Comparison of ENCODE assay signal across 8 cellular contexts in the genomic region with DNA sequence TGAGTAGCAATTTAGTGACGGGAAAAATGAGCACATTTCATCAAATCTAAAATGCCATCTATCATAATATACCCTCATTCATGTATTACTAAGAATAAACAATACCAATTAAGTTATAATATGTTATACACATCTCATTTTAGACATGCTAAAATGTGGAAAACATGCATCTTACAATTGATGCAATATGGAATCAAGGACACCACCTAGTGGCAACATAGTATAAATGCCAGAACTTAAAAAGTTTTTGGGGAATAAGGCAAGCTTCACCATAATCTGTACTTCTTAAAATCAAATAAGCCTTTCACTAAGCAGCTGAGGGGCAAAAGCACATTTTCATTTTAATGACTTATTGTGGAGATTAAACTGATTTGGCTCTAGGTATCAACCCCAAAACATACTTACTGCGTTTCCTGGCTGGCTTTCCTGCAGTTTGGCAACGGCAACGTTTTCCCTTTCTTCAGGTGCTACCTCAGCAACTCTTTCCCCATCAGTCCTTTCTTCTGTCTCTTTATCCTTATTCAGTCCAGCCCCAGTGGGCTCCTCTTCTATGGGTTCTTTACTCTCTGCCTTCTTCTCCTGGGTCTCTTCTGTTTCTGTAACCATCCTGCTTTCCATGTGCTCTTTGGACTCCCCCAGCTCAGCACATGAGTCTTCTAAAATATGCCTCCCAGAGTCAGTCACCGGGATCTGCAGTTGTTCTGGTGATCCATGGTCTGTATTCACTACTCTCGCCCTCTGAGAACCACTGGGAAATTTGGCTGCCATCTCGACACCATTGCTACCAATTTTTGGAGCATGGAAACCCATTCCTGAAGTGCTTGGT. TPM values are rescaled to one million over a fixed set of nuclear protein-coding genes. Genes with fewer than 3 reads are reported as not detected.
DNase-seq lines count a peak whose midpoint lies in the region; ATAC-seq, FAIRE-seq and TF ChIP-seq lines count a peak whose summit lies in the region.

No MANE protein-coding gene starts in this region.

- H3K9me3 Mint-ChIP-seq in activated T-cell treated with anti-CD3 and anti-CD28 coated beads, Interleukin-2, amount 50 U/mL, for 24 hours, result no peaks in the 10 kb centered on the region
- H3K9me3 Mint-ChIP-seq in activated CD4-positive, alpha-beta memory T cell treated with anti-CD3 and anti-CD28 coated beads, Interleukin-2, amount 10 ng/mL, durations not matched to agents 7 days and 5 days, result no peaks in the 10 kb centered on the region

- H3K4me1 ChIP-seq in keratinocyte (ENCODE audit: control insufficient read depth, extremely low read depth, insufficient read depth, low read length) (no peaks in the 10 kb centered on the region), vagina (peaks cover 8% of the 10 kb centered on the region)

- no peaks in the 10 kb centered on the region for H3K9me1 ChIP-seq in keratinocyte (ENCODE audit: control insufficient read depth, extremely low read depth, insufficient read depth, low read length)

- no peaks in the 10 kb centered on the region for H3K27me3 Mint-ChIP-seq in activated T-cell treated with anti-CD3 and anti-CD28 coated beads, Interleukin-2, amount 50 U/mL, for 24 hours
- no peaks in the 10 kb centered on the region for H3K27me3 Mint-ChIP-seq in activated CD4-positive, alpha-beta memory T cell treated with anti-CD3 and anti-CD28 coated beads, Interleukin-2, amount 10 ng/mL, durations not matched to agents 7 days and 5 days

- ATAC-seq in HG02970 (IDR thresholded peaks at IDR 0.05; ENCODE audit: low FRiP score, unreplicated experiment), result no peak

- CTCF ChIA-PET in activated CD4-positive, alpha-beta memory T cell treated with anti-CD3 and anti-CD28 coated beads, Interleukin-2, amount 10 ng/mL, durations not matched to agents 7 days and 5 days (lab: Charles Lee), result interaction anchor here (0.7 to 5.4 kb wide), 23 partner anchors 9 to 559 kb away, joined by 3 to 40 read pairs (median 5); partner anchors contain the start of genes PYCR2, SDE2, SRP9 and TMEM63A

- H2AFZ ChIP-seq in keratinocyte (ENCODE audit: control insufficient read depth, low read length), result no peak overlapping the region

- DNase-seq in activated T-cell treated with anti-CD3 and anti-CD28 coated beads, Interleukin-2, amount 50 U/mL, for 24 hours, result no peak
- DNase-seq in activated T-cell treated with anti-CD3 and anti-CD28 coated beads for 4 hours, result no peak
- DNase-seq in NCI-H146 treated with DMSO at 0.1 percent for 48 hours (lab: John Stamatoyannopoulos, UW; ENCODE audit: unreplicated experiment), result peak; percentile 8
- DNase-seq in activated CD4-positive, alpha-beta memory T cell treated with anti-CD3 and anti-CD28 coated beads, Interleukin-2, amount 10 ng/mL, durations not matched to agents 7 days and 5 days, result no peak
- DNase-seq in keratinocyte (ENCODE audit: low read depth, low spot score), result no peak
- DNase-seq in vagina (ENCODE audit: extremely low spot score in 2 of 2), result no peak
- no peak for DNase-seq in GF-D8 (lab: John Stamatoyannopoulos, UW)

- peaks cover 94% of the 10 kb centered on the region for H3K36me3 Mint-ChIP-seq in activated T-cell treated with anti-CD3 and anti-CD28 coated beads, Interleukin-2, amount 50 U/mL, for 24 hours (ENCODE audit: low read depth)
- H3K36me3 Mint-ChIP-seq in activated CD4-positive, alpha-beta memory T cell treated with anti-CD3 and anti-CD28 coated beads, Interleukin-2, amount 10 ng/mL, durations not matched to agents 7 days and 5 days (ENCODE audit: low read depth), result peaks cover 77% of the 10 kb centered on the region

- dilution Hi-C loops in keratinocyte (cut with MboI; ENCODE audit: extremely low pct_ligation_motif_present, low sequenced_read_pairs), result loop anchor here (25.0 kb wide), 1 partner anchor 525 kb away; no protein-coding TSS in a partner anchor

- H3K4me3 ChIP-seq in keratinocyte (ENCODE audit: control insufficient read depth in 2 of 3, extremely low read depth in 1 of 3, insufficient read depth in 2 of 3, low read depth in 1 of 3, low read length in 3 of 3) (no peak overlapping the region), vagina (no peak overlapping the region)

- peak overlapping the region; percentile 55 for H3K27ac Mint-ChIP-seq in activated T-cell treated with anti-CD3 and anti-CD28 coated beads, Interleukin-2, amount 50 U/mL, for 24 hours
- H3K27ac Mint-ChIP-seq in activated CD4-positive, alpha-beta memory T cell treated with anti-CD3 and anti-CD28 coated beads, Interleukin-2, amount 10 ng/mL, durations not matched to agents 7 days and 5 days, result peak overlapping the region; percentile 4

- no peak overlapping the region for H3K4me3 Mint-ChIP-seq in activated T-cell treated with anti-CD3 and anti-CD28 coated beads, Interleukin-2, amount 50 U/mL, for 24 hours
- no peak overlapping the region for H3K4me3 Mint-ChIP-seq in activated CD4-positive, alpha-beta memory T cell treated with anti-CD3 and anti-CD28 coated beads, Interleukin-2, amount 10 ng/mL, durations not matched to agents 7 days and 5 days

- H3K27me3 ChIP-seq in keratinocyte (ENCODE audit: control insufficient read depth, extremely low read depth, insufficient read depth, low read length) (no peaks in the 10 kb centered on the region), vagina (no peaks in the 10 kb centered on the region)

- H3K9ac ChIP-seq in keratinocyte (ENCODE audit: control insufficient read depth, extremely low read depth, insufficient read depth, low read length), result no peak overlapping the region

- H4K20me1 ChIP-seq in keratinocyte (ENCODE audit: control insufficient read depth, extremely low read depth, insufficient read depth, low read length), result no peaks in the 10 kb centered on the region

- peak in 2 of 3 experiments; percentile 50 to 69 for TF ChIP-seq CTCF in keratinocyte (optimal IDR thresholded peaks at IDR 0.05 in 1 of 3, IDR thresholded peaks at IDR 0.05 in 1 of 3, conservative IDR thresholded peaks at IDR 0.05 in 1 of 3; ENCODE audit: extremely low read depth in 1 of 3, insufficient read depth in 2 of 3, low read length in 3 of 3)
- peak; percentile 29 to 61 (median 57) for TF ChIP-seq CTCF in vagina (IDR thresholded peaks at IDR 0.05)

- FAIRE-seq in keratinocyte (lab: Jason Lieb, UNC), result no peak

- intact Hi-C loops in vagina (cut with DNase I), result no loop called here

- H3K9me3 ChIP-seq in keratinocyte (ENCODE audit: control insufficient read depth, low read depth, low read length) (no peaks in the 10 kb centered on the region), vagina (no peaks in the 10 kb centered on the region)

- TF ChIP-seq POLR2A in vagina (IDR thresholded peaks at IDR 0.05), result no peak

- POLR2A ChIA-PET in activated CD4-positive, alpha-beta memory T cell treated with anti-CD3 and anti-CD28 coated beads, Interleukin-2, amount 10 ng/mL, durations not matched to agents 7 days and 5 days (lab: Charles Lee), result interaction anchor here (0.6 to 3.3 kb wide), 10 partner anchors 8 to 210 kb away, joined by 3 to 26 read pairs (median 4); partner anchors contain the start of genes H3-3A, SDE2, SRP9 and TMEM63A

- peaks cover 39% of the 10 kb centered on the region for H3K4me1 Mint-ChIP-seq in activated T-cell treated with anti-CD3 and anti-CD28 coated beads, Interleukin-2, amount 50 U/mL, for 24 hours (ENCODE audit: low read depth)
- peaks cover 35% of the 10 kb centered on the region for H3K4me1 Mint-ChIP-seq in activated CD4-positive, alpha-beta memory T cell treated with anti-CD3 and anti-CD28 coated beads, Interleukin-2, amount 10 ng/mL, durations not matched to agents 7 days and 5 days

- H3K36me3 ChIP-seq in keratinocyte (ENCODE audit: control insufficient read depth in 2 of 2, extremely low read depth in 1 of 2, insufficient read depth in 2 of 2, low read length in 2 of 2) (peaks cover 22% of the 10 kb centered on the region in 2 experiments), vagina (peaks cover 0 to 88% of the 10 kb centered on the region in 2 donors)

- H3K4me2 ChIP-seq in keratinocyte (ENCODE audit: control insufficient read depth, extremely low read depth, insufficient read depth, low read depth, low read length), result no peak overlapping the region

- H3K27ac ChIP-seq in keratinocyte (ENCODE audit: control insufficient read depth, insufficient read depth, low read length), result no peak overlapping the region
- no peak overlapping the region for H3K27ac ChIP-seq in vagina

- peaks cover 4% of the 10 kb centered on the region for H3K79me2 ChIP-seq in keratinocyte (ENCODE audit: control insufficient read depth, insufficient read depth, low read length)

RNA-seq across cellular contexts. Expression of gene SDE2, which starts 11.4 kb away (rescaled TPM):
- total RNA-seq in activated CD4-positive, alpha-beta memory T cell treated with anti-CD3 and anti-CD28 coated beads, Interleukin-2, amount 10 ng/mL, durations not matched to agents 7 days and 5 days, result 10 to 100 TPM; 19.8 to 20.1 TPM
- polyA plus RNA-seq in keratinocyte, result 11.3 to 15.9 TPM (median 13.4 TPM) in 3 replicates
- polyA plus RNA-seq in keratinocyte (2011; ENCODE audit: low read depth), result 13.9 TPM
- 8.1 and 10.3 TPM in 2 replicates for polyA plus RNA-seq in keratinocyte (2011; cell fraction: cytosol; rRNA removed)
- polyA plus RNA-seq in keratinocyte (2011; cell fraction: nucleus; rRNA removed), result 14.3 and 19.8 TPM in 2 replicates
- polyA plus RNA-seq in keratinocyte (2012; ENCODE audit: low replicate concordance), result 8.5 and 10.0 TPM in 2 replicates
- 3.0 to 11.2 TPM (median 7.4 TPM) in 3 replicates for polyA minus RNA-seq in keratinocyte
- polyA minus RNA-seq in keratinocyte (2011; cell fraction: cytosol; rRNA and poly(A)+ RNA removed), result 9.6 TPM
- polyA minus RNA-seq in keratinocyte (2011; cell fraction: nucleus; rRNA and poly(A)+ RNA removed), result 8.2 and 13.8 TPM in 2 replicates
- 14.7 TPM for total RNA-seq in vagina

RNA-seq across cellular contexts. Expression of gene LEFTY2, which starts 46.7 kb away (rescaled TPM):
- not detected for total RNA-seq in activated CD4-positive, alpha-beta memory T cell treated with anti-CD3 and anti-CD28 coated beads, Interleukin-2, amount 10 ng/mL, durations not matched to agents 7 days and 5 days
- polyA plus RNA-seq in keratinocyte, result not detected in 3 replicates
- polyA plus RNA-seq in keratinocyte (2011; ENCODE audit: low read depth), result not detected
- not detected in 2 replicates for polyA plus RNA-seq in keratinocyte (2011; cell fraction: cytosol; rRNA removed)
- not detected in 2 replicates for polyA plus RNA-seq in keratinocyte (2011; cell fraction: nucleus; rRNA removed)
- polyA plus RNA-seq in keratinocyte (2012; ENCODE audit: low replicate concordance), result not detected in 2 replicates
- polyA minus RNA-seq in keratinocyte, result not detected in 3 replicates
- polyA minus RNA-seq in keratinocyte (2011; cell fraction: cytosol; rRNA and poly(A)+ RNA removed), result not detected
- polyA minus RNA-seq in keratinocyte (2011; cell fraction: nucleus; rRNA and poly(A)+ RNA removed), result not detected in 2 replicates
- total RNA-seq in vagina, result 2.7 TPM
